15 cellular contexts compared by ENCODE assay signal in genomic region chr20:23514848-23515247, GRCh38. TPM values are rescaled to one million over a fixed set of nuclear protein-coding genes. Genes with fewer than 3 reads are reported as not detected.
DNase-seq lines count a peak whose midpoint lies in the region; TF ChIP-seq lines count a peak whose summit lies in the region.
"Had no signal": no experiment of that assay in that cellular context is flagged by ENCODE, and none has a peak within 500 bp of the region (broad histone marks: within the 10 kb centered on the region; RNA-seq: fewer than 3 reads in every experiment).

No MANE protein-coding gene starts in this region.

- peak; percentile 4 for DNase-seq in cerebellar cortex (ENCODE audit: low spot score)
- DNase-seq in osteocyte (ENCODE audit: extremely low spot score, unreplicated experiment): no peak
- DNase-seq in Calu3: no peak
- no peak for DNase-seq in neural progenitor cell (ENCODE audit: low spot score)
- no peak for DNase-seq in central memory CD4-positive, alpha-beta T cell
- DNase-seq: ACHN; BE2C; C1 segment of cervical spinal cord; CD4-positive, CD25-positive, alpha-beta regulatory T cell; CD8-positive, alpha-beta memory T cell; COR-L47 had no signal

- H3K79me2 ChIP-seq in neural progenitor cell (ENCODE audit: low read depth): no peaks in the 10 kb centered on the region

- no peak overlapping the region for H2AFZ ChIP-seq in neural progenitor cell (replicated peaks)

- H3K4me1 ChIP-seq in HUES6 (ENCODE audit: control insufficient read depth, insufficient read depth, low read length) (peaks cover 15% of the 10 kb centered on the region), neural progenitor cell (no peaks in the 10 kb centered on the region)
- H3K4me1 ChIP-seq: BE2C had no signal

- H3K36me3 ChIP-seq in HUES6 (ENCODE audit: control insufficient read depth, insufficient read depth, low read length) (no peaks in the 10 kb centered on the region), neural progenitor cell (no peaks in the 10 kb centered on the region)
- H3K36me3 ChIP-seq: BE2C had no signal

- H3K36me3 Mint-ChIP-seq in osteocyte (ENCODE audit: unreplicated experiment) (no peaks in the 10 kb centered on the region), Calu3 (ENCODE audit: insufficient read depth, unreplicated experiment) (no peaks in the 10 kb centered on the region), neural progenitor cell (no peaks in the 10 kb centered on the region)
- H3K36me3 Mint-ChIP-seq: CD4-positive, CD25-positive, alpha-beta regulatory T cell; CD8-positive, alpha-beta memory T cell had no signal

- H3K4me3 ChIP-seq in HUES6 (ENCODE audit: low read depth, low read length) (no peak overlapping the region), neural progenitor cell (no peak overlapping the region)
- H3K4me3 ChIP-seq: K562 had no signal

- no peak overlapping the region for H3K4me3 Mint-ChIP-seq in osteocyte (ENCODE audit: unreplicated experiment)
- no peak overlapping the region for H3K4me3 Mint-ChIP-seq in Calu3 (ENCODE audit: low read depth, unreplicated experiment)
- H3K4me3 Mint-ChIP-seq in neural progenitor cell: no peak overlapping the region
- H3K4me3 Mint-ChIP-seq: CD4-positive, CD25-positive, alpha-beta regulatory T cell; CD8-positive, alpha-beta memory T cell; HFFc6 had no signal

- H3K4me1 Mint-ChIP-seq in osteocyte (ENCODE audit: unreplicated experiment) (peaks cover 10% of the 10 kb centered on the region), Calu3 (ENCODE audit: low read depth, unreplicated experiment) (no peaks in the 10 kb centered on the region), neural progenitor cell (peaks cover 16% of the 10 kb centered on the region)
- H3K4me1 Mint-ChIP-seq: CD4-positive, CD25-positive, alpha-beta regulatory T cell; CD8-positive, alpha-beta memory T cell had no signal

- no peaks in the 10 kb centered on the region for H3K27me3 ChIP-seq in HUES6 (ENCODE audit: control insufficient read depth, insufficient read depth, low read length)
- no peaks in the 10 kb centered on the region for H3K27me3 ChIP-seq in neural progenitor cell
- H3K27me3 ChIP-seq: BE2C had no signal

- no peak for TF ChIP-seq CTCF in osteocyte (IDR thresholded peaks at IDR 0.05)
- TF ChIP-seq CTCF in Calu3 (IDR thresholded peaks at IDR 0.05; ENCODE audit: unreplicated experiment): no peak
- no peak for TF ChIP-seq CTCF in neural progenitor cell (IDR thresholded peaks at IDR 0.05)

- CTCF ChIA-PET in Calu3 (lab: Charles Lee): no interaction called here

- no peaks in the 10 kb centered on the region for H4K20me1 ChIP-seq in neural progenitor cell (ENCODE audit: low read depth)

- H3K9me3 ChIP-seq in HUES6 (ENCODE audit: control insufficient read depth, insufficient read depth, low read depth, low read length) (no peaks in the 10 kb centered on the region; the same call in 1 of the 2 replicates), neural progenitor cell (ENCODE audit: low read depth) (no peaks in the 10 kb centered on the region)
- H3K9me3 ChIP-seq: BE2C had no signal

- no peaks in the 10 kb centered on the region for H3F3A ChIP-seq in neural progenitor cell (ENCODE audit: low read depth)

- peak overlapping the region; percentile 8 for H3K27ac Mint-ChIP-seq in osteocyte (ENCODE audit: unreplicated experiment)
- H3K27ac Mint-ChIP-seq in Calu3 (ENCODE audit: unreplicated experiment): no peak overlapping the region
- H3K27ac Mint-ChIP-seq in neural progenitor cell: no peak overlapping the region
- H3K27ac Mint-ChIP-seq: CD4-positive, CD25-positive, alpha-beta regulatory T cell; CD8-positive, alpha-beta memory T cell; HFFc6 had no signal

- H3K27ac ChIP-seq in HUES6 (ENCODE audit: low read depth, low read length) (peak overlapping the region; percentile 42; the same call in 1 of the 2 replicates), neural progenitor cell (no peak overlapping the region)

- no peak overlapping the region for H3K4me2 ChIP-seq in neural progenitor cell

- H3K9ac ChIP-seq in HUES6 (ENCODE audit: low read length) (no peak overlapping the region), neural progenitor cell (no peak overlapping the region)

- intact Hi-C loops in Calu3 (cut with micrococcal nuclease; ENCODE audit: unreplicated experiment): no loop called here

- no TSS peak for BruUV-seq in Calu3 (replicated peaks; lab: Mats Ljungman, UMichigan)

- H3K9me3 Mint-ChIP-seq in osteocyte (ENCODE audit: unreplicated experiment): no peaks in the 10 kb centered on the region
- H3K9me3 Mint-ChIP-seq in Calu3 (ENCODE audit: low read depth, unreplicated experiment): no peaks in the 10 kb centered on the region
- H3K9me3 Mint-ChIP-seq in neural progenitor cell: peaks cover 2% of the 10 kb centered on the region
- H3K9me3 Mint-ChIP-seq: CD8-positive, alpha-beta memory T cell; HFFc6 had no signal

- H3K27me3 Mint-ChIP-seq in osteocyte (ENCODE audit: unreplicated experiment) (no peaks in the 10 kb centered on the region), Calu3 (ENCODE audit: unreplicated experiment) (no peaks in the 10 kb centered on the region), neural progenitor cell (ENCODE audit: insufficient read depth, low read depth) (peaks cover 12% of the 10 kb centered on the region)

RNA-seq across cellular contexts. Expression of gene CST8, which starts 23.9 kb away (rescaled TPM):
- total RNA-seq in osteocyte (not detected in 2 replicates), Calu3 (2022) (not detected in 2 replicates), neural progenitor cell (ENCODE audit: low replicate concordance) (not detected in 2 replicates)
- total RNA-seq: CD4-positive, CD25-positive, alpha-beta regulatory T cell; CD8-positive, alpha-beta memory T cell; HFFc6; IMR-90; K562 had no signal

RNA-seq across cellular contexts. Expression of gene CST9L, which starts 53.4 kb away (rescaled TPM):
- not detected in 2 replicates for total RNA-seq in osteocyte
- total RNA-seq in Calu3 (2022): not detected in 2 replicates
- not detected in 2 replicates for total RNA-seq in neural progenitor cell (ENCODE audit: low replicate concordance)
- total RNA-seq: CD4-positive, CD25-positive, alpha-beta regulatory T cell; CD8-positive, alpha-beta memory T cell; HFFc6; IMR-90; K562 had no signal
